Comparison of ENCODE assay signal across 20 cellular contexts in genomic region chr17:9969301-9969935, GRCh38.
DNase-seq lines count a peak whose midpoint lies in the region; ATAC-seq, FAIRE-seq and TF ChIP-seq lines count a peak whose summit lies in the region.
"Had no signal": no experiment of that assay in that cellular context is flagged by ENCODE, and none has a peak within 500 bp of the region (broad histone marks: within the 10 kb centered on the region; RNA-seq: fewer than 3 reads in every experiment).

No MANE protein-coding gene starts in this region.

- H3K9me3 ChIP-seq in astrocyte (ENCODE audit: insufficient read depth, low read depth, low read length) = no peaks in the 10 kb centered on the region
- no peaks in the 10 kb centered on the region for H3K9me3 ChIP-seq in vagina
- H3K9me3 ChIP-seq: SJSA1 had no signal

- no peak for ATAC-seq in HG03135 (IDR thresholded peaks at IDR 0.05; ENCODE audit: unreplicated experiment)
- ATAC-seq: CD8-positive, alpha-beta T cell; Right ventricle myocardium inferior had no signal

- H3K27me3 ChIP-seq in astrocyte (ENCODE audit: insufficient read depth, low read length) (no peaks in the 10 kb centered on the region), vagina (no peaks in the 10 kb centered on the region)
- H3K27me3 ChIP-seq: SJSA1 had no signal

- TF ChIP-seq CTCF in astrocyte (IDR thresholded peaks at IDR 0.05; ENCODE audit: insufficient read depth, low read depth, low read length) = no peak
- TF ChIP-seq CTCF in nephron progenitor cell (IDR thresholded peaks at IDR 0.05) = no peak
- TF ChIP-seq CTCF in vagina (IDR thresholded peaks at IDR 0.05) = no peak

- H3K27ac Mint-ChIP-seq in astrocyte (ENCODE audit: unreplicated experiment) = peak overlapping the region; percentile 58
- H3K27ac Mint-ChIP-seq in nephron progenitor cell = peak overlapping the region; percentile 48
- H3K27ac Mint-ChIP-seq: CD8-positive, alpha-beta T cell had no signal

- H3K79me2 ChIP-seq in astrocyte (ENCODE audit: insufficient read depth, low read length) = no peaks in the 10 kb centered on the region

- H3K4me3 ChIP-seq in astrocyte (ENCODE audit: insufficient read depth, low read depth, low read length) = no peak overlapping the region
- no peak overlapping the region for H3K4me3 ChIP-seq in vagina
- H3K4me3 ChIP-seq: SJSA1 had no signal

- H3K4me2 ChIP-seq in astrocyte (ENCODE audit: low read length) = no peak overlapping the region

- H3K9ac ChIP-seq in astrocyte (ENCODE audit: low read length) = no peak overlapping the region

- H3K9me3 Mint-ChIP-seq in astrocyte (ENCODE audit: unreplicated experiment) (no peaks in the 10 kb centered on the region), nephron progenitor cell (no peaks in the 10 kb centered on the region)
- H3K9me3 Mint-ChIP-seq: CD8-positive, alpha-beta T cell had no signal

- H4K20me1 ChIP-seq in astrocyte (ENCODE audit: insufficient read depth, low read length) = no peaks in the 10 kb centered on the region

- H3K36me3 Mint-ChIP-seq in astrocyte (ENCODE audit: low read depth, unreplicated experiment) = no peaks in the 10 kb centered on the region
- no peaks in the 10 kb centered on the region for H3K36me3 Mint-ChIP-seq in nephron progenitor cell (ENCODE audit: low read depth)
- H3K36me3 Mint-ChIP-seq: CD8-positive, alpha-beta T cell had no signal

- FAIRE-seq in GM12892 (lab: Jason Lieb, UNC) = peak; percentile 36
- FAIRE-seq in astrocyte (lab: Jason Lieb, UNC) = no peak
- FAIRE-seq: G401.6, RCC 7860 had no signal

- no peaks in the 10 kb centered on the region for H3K4me1 ChIP-seq in astrocyte (ENCODE audit: insufficient read depth, low read length)
- peaks cover 18% of the 10 kb centered on the region for H3K4me1 ChIP-seq in vagina
- H3K4me1 ChIP-seq: SJSA1 had no signal

- no peak for DNase-seq in GM12892 (ENCODE audit: insufficient read length)
- no peak for DNase-seq in astrocyte (ENCODE audit: low read depth)
- no peak for DNase-seq in nephron progenitor cell
- no peak for DNase-seq in vagina (ENCODE audit: extremely low spot score in 2 of 2)
- no peak for DNase-seq in NCI-H2081 (lab: John Stamatoyannopoulos, UW)
- no peak for DNase-seq in activated T-cell treated with anti-CD3 and anti-CD28 coated beads, Interleukin-2, amount 50 U/mL, for 1 hour
- DNase-seq: CD8-positive, alpha-beta T cell; DMS153; GOT3; HCEC 1CT; KG1; NCI-H1417; NCI-H1694 treated with DMSO at 0.1 percent for 48 hours; NCI-H446; OCI-M1 had no signal

- intact Hi-C loops in vagina (cut with DNase I) = no loop called here

- H3K36me3 ChIP-seq in astrocyte (ENCODE audit: insufficient read depth, low read length) (no peaks in the 10 kb centered on the region), vagina (no peaks in the 10 kb centered on the region)
- H3K36me3 ChIP-seq: SJSA1 had no signal

- no peak overlapping the region for H3K27ac ChIP-seq in astrocyte (ENCODE audit: low read depth, low read length)
- H3K27ac ChIP-seq in vagina = peak overlapping the region; percentile 2
- H3K27ac ChIP-seq: SJSA1 had no signal

- H2AFZ ChIP-seq in astrocyte (ENCODE audit: low read depth, low read length) = no peak overlapping the region

- H3K27me3 Mint-ChIP-seq in astrocyte (ENCODE audit: low read depth, unreplicated experiment) = peaks cover 4% of the 10 kb centered on the region
- H3K27me3 Mint-ChIP-seq in nephron progenitor cell (ENCODE audit: low read depth, poor library complexity) = peaks cover 4% of the 10 kb centered on the region

- no peak for TF ChIP-seq POLR2A in GM12892 (IDR thresholded peaks at IDR 0.05; ENCODE audit: low read depth, low read length)
- TF ChIP-seq POLR2A in vagina (IDR thresholded peaks at IDR 0.05) = no peak

- H3K4me1 Mint-ChIP-seq in astrocyte (ENCODE audit: low read depth, unreplicated experiment) (peaks cover 29% of the 10 kb centered on the region), nephron progenitor cell (peaks cover 70% of the 10 kb centered on the region)

- H3K4me3 Mint-ChIP-seq in astrocyte (ENCODE audit: unreplicated experiment) = no peak overlapping the region
- no peak overlapping the region for H3K4me3 Mint-ChIP-seq in nephron progenitor cell
- H3K4me3 Mint-ChIP-seq: CD8-positive, alpha-beta T cell had no signal
